2 cellular contexts compared by ENCODE assay signal in the genomic region with DNA sequence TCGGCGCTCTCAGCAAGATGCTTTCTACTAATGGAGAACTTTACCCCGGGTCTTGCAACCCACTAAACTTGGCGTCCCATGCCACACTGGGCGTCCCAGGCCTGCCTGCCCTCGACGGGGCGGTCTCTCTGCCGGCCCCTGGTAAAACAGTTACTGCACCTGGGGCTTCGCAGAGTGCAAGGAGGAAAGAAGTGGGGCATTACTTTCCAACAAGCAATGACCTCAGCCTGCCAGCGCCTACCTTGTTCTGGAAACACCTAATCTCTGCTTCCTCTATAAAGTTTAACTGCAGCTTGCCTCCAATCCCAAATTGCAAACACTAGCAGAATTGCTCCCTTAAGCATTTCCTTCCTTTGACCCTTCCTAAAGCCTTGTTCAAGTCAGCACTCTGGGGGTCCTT.
TF ChIP-seq lines count a peak whose summit lies in the region.

No MANE protein-coding gene starts in this region.

TF ChIP-seq in K562, 482 proteins besides CTCF, POLR2A, EP300 and RAD21:
- TF ChIP-seq ZNF24 (IDR thresholded peaks at IDR 0.05) (peak; percentile 51; the same call in 1 of the 2 replicates), SFPQ (IDR thresholded peaks at IDR 0.05; ENCODE audit: low read depth, low read length) (no peak)
TF ChIP-seq in K562: peak in this region for 1.

TF ChIP-seq in HepG2, 621 proteins besides CTCF, POLR2A, EP300 and RAD21:
- TF ChIP-seq ZNF777 (CRISPR knock-in tag; IDR thresholded peaks at IDR 0.05) (peak; percentile 95), ZNF558 (CRISPR knock-in tag; IDR thresholded peaks at IDR 0.05; ENCODE audit: borderline replicate concordance) (0 out of 2 replicates have a peak, but pooled peaks have one; percentile 35)
- TF ChIP-seq, protein P1, sequence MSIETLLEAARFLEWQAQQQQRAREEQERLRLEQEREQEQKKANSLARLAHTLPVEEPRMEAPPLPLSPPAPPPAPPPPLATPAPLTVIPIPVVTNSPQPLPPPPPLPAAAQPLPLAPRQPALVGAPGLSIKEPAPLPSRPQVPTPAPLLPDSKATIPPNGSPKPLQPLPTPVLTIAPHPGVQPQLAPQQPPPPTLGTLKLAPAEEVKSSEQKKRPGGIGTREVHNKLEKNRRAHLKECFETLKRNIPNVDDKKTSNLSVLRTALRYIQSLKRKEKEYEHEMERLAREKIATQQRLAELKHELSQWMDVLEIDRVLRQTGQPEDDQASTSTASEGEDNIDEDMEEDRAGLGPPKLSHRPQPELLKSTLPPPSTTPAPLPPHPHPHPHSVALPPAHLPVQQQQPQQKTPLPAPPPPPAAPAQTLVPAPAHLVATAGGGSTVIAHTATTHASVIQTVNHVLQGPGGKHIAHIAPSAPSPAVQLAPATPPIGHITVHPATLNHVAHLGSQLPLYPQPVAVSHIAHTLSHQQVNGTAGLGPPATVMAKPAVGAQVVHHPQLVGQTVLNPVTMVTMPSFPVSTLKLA (IDR thresholded peaks at IDR 0.05), result no peak
TF ChIP-seq in HepG2: peak in this region for 2.
